19 cellular contexts compared by ENCODE assay signal in genomic region chr15:29105151-29105785, GRCh38.
"Had no signal": no experiment of that assay in that cellular context is flagged by ENCODE, and none has a peak within 500 bp of the region (broad histone marks: within the 10 kb centered on the region; RNA-seq: fewer than 3 reads in every experiment).

No MANE protein-coding gene starts in this region.

- H3K27ac Mint-ChIP-seq: activated naive CD8-positive, alpha-beta T cell treated with anti-CD3 and anti-CD28 coated beads for 36 hours; activated T-helper 17 cell treated with anti-CD3 and anti-CD28 coated beads, Interleukin-2, amount 50 U/mL, for 72 hours; T-helper 2 cell treated with Interferon-gamma antibody and Interleukin-4, amounts not matched to agents 5 μg/mL and 100 μg/mL, for 36 hours had no signal

- H3K4me1 Mint-ChIP-seq: activated naive CD8-positive, alpha-beta T cell treated with anti-CD3 and anti-CD28 coated beads for 36 hours; activated T-helper 17 cell treated with anti-CD3 and anti-CD28 coated beads, Interleukin-2, amount 50 U/mL, for 72 hours had no signal

- H3K79me2 ChIP-seq: parathyroid adenoma had no signal

- H3K27me3 ChIP-seq: gastroesophageal sphincter, right lobe of liver had no signal

- DNase-seq: activated CD4-positive, alpha-beta T cell treated with anti-CD3 and anti-CD28 coated beads, Interleukin-2, amount 50 U/mL, for 4 hours; activated naive CD4-positive, alpha-beta T cell; activated naive CD8-positive, alpha-beta T cell treated with anti-CD3 and anti-CD28 coated beads for 36 hours; amniotic stem cell; effector CD4-positive, alpha-beta T cell; heart right ventricle; left cardiac atrium; SK-N-SH; small intestine; stimulated activated CD4-positive, alpha-beta T cell treated with anti-CD3 and anti-CD28 coated beads, Interleukin-4, amount 100 ng/mL, for 1 hour; stomach; trophoblast cell had no signal

- H3K27me3 Mint-ChIP-seq: activated naive CD8-positive, alpha-beta T cell treated with anti-CD3 and anti-CD28 coated beads for 36 hours; activated T-helper 17 cell treated with anti-CD3 and anti-CD28 coated beads, Interleukin-2, amount 50 U/mL, for 72 hours had no signal

- H3K9ac ChIP-seq: parathyroid adenoma, SK-N-SH had no signal

- H3K27ac ChIP-seq: esophagus muscularis mucosa, gastroesophageal sphincter, heart right ventricle, neutrophil, parathyroid adenoma, right lobe of liver, stomach had no signal

- ATAC-seq: activated T-helper 17 cell treated with anti-CD3 and anti-CD28 coated beads, Interleukin-2, amount 50 U/mL, for 72 hours; gastroesophageal sphincter; heart right ventricle; left cardiac atrium; right lobe of liver had no signal

- H3K4me3 Mint-ChIP-seq: activated naive CD8-positive, alpha-beta T cell treated with anti-CD3 and anti-CD28 coated beads for 36 hours; activated T-helper 17 cell treated with anti-CD3 and anti-CD28 coated beads, Interleukin-2, amount 50 U/mL, for 72 hours; T-helper 2 cell treated with Interferon-gamma antibody and Interleukin-4, amounts not matched to agents 5 μg/mL and 100 μg/mL, for 36 hours had no signal

- H3K4me3 ChIP-seq: esophagus muscularis mucosa, gastroesophageal sphincter, heart right ventricle, right lobe of liver, stomach had no signal

- H3K9me3 Mint-ChIP-seq: activated naive CD8-positive, alpha-beta T cell treated with anti-CD3 and anti-CD28 coated beads for 36 hours; activated T-helper 17 cell treated with anti-CD3 and anti-CD28 coated beads, Interleukin-2, amount 50 U/mL, for 72 hours; T-helper 2 cell treated with Interferon-gamma antibody and Interleukin-4, amounts not matched to agents 5 μg/mL and 100 μg/mL, for 36 hours had no signal

- H3K4me1 ChIP-seq: parathyroid adenoma, right lobe of liver had no signal

- H3K36me3 ChIP-seq: esophagus muscularis mucosa, gastroesophageal sphincter, heart right ventricle, neutrophil, right lobe of liver, stomach had no signal

- H3K4me2 ChIP-seq: SK-N-SH had no signal
